21 cellular contexts compared by ENCODE assay signal in the genomic region with DNA sequence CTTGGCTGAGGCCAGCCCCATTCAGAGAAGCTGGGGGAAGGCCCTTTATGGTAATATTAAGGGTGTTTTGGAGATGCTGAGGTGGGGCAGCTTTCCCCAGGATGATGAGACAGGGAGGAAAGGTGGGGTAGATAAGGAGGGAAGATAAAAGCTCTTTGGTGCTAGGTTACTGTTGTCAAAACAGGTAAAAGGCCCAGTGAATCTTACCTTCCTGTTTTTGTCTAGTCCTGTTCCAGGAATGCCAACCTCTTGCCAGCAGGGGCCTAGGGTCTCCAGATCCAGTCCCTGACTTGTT. TPM values are rescaled to one million over a fixed set of nuclear protein-coding genes. Genes with fewer than 3 reads are reported as not detected.
DNase-seq lines count a peak whose midpoint lies in the region; FAIRE-seq lines count a peak whose summit lies in the region.
"Had no signal": no experiment of that assay in that cellular context is flagged by ENCODE, and none has a peak within 500 bp of the region (broad histone marks: within the 10 kb centered on the region; RNA-seq: fewer than 3 reads in every experiment).

No MANE protein-coding gene starts in this region.

- no peak for FAIRE-seq in urothelium cell line (lab: Jason Lieb, UNC)
- FAIRE-seq: D721Med had no signal

- intact Hi-C loops in activated T-helper 2 cell treated with anti-CD3 and anti-CD28 coated beads, Interferon-gamma antibody, Interleukin-2, Interleukin-4, amounts not matched to agents 10 μg/mL and 5 μg/mL and 100 μg/mL, durations not matched to agents 14 hours and 24 hours and 36 hours (cut with micrococcal nuclease): no loop called here

- H3K36me3 ChIP-seq in effector memory CD4-positive, alpha-beta T cell (ENCODE audit: control insufficient read depth, insufficient read depth, low read length): peaks cover 12% of the 10 kb centered on the region
- no peaks in the 10 kb centered on the region for H3K36me3 ChIP-seq in thymus (ENCODE audit: control insufficient read depth, insufficient read depth)

- no peaks in the 10 kb centered on the region for H3K27me3 Mint-ChIP-seq in activated T-helper 2 cell treated with anti-CD3 and anti-CD28 coated beads, Interferon-gamma antibody, Interleukin-2, Interleukin-4, amounts not matched to agents 10 μg/mL and 5 μg/mL and 100 μg/mL, durations not matched to agents 14 hours and 24 hours and 36 hours (ENCODE audit: low read depth)

- no peaks in the 10 kb centered on the region for H3K27me3 ChIP-seq in effector memory CD4-positive, alpha-beta T cell (replicated peaks; ENCODE audit: control insufficient read depth, insufficient read depth, low read length, poor library complexity, severe bottlenecking)
- no peaks in the 10 kb centered on the region for H3K27me3 ChIP-seq in thymus (ENCODE audit: control insufficient read depth, insufficient read depth)
- H3K27me3 ChIP-seq: right atrium auricular region had no signal

- peaks cover 44% of the 10 kb centered on the region for H3K4me1 ChIP-seq in effector memory CD4-positive, alpha-beta T cell (ENCODE audit: control insufficient read depth, insufficient read depth, low read length, poor library complexity, severe bottlenecking)
- peaks cover 19% of the 10 kb centered on the region for H3K4me1 ChIP-seq in thymus (ENCODE audit: control insufficient read depth, insufficient read depth, low read length)

- peak overlapping the region; percentile 77 for H3K27ac Mint-ChIP-seq in activated T-helper 2 cell treated with anti-CD3 and anti-CD28 coated beads, Interferon-gamma antibody, Interleukin-2, Interleukin-4, amounts not matched to agents 10 μg/mL and 5 μg/mL and 100 μg/mL, durations not matched to agents 14 hours and 24 hours and 36 hours
- H3K27ac Mint-ChIP-seq: endodermal cell had no signal

- DNase-seq in stimulated activated naive CD4-positive, alpha-beta T cell (lab: John Stamatoyannopoulos, UW): peak in 5 of 6 experiments; percentile 13 to 41 (median 19)
- no peak for DNase-seq in stimulated activated naive CD4-positive, alpha-beta T cell treated with Interleukin-2 at 50 U/mL for 16 hours (lab: John Stamatoyannopoulos, UW)
- peak; percentile 28 for DNase-seq in activated T-helper 2 cell treated with anti-CD3 and anti-CD28 coated beads, Interferon-gamma antibody, Interleukin-2, Interleukin-4, amounts not matched to agents 10 μg/mL and 5 μg/mL and 100 μg/mL, durations not matched to agents 14 hours and 24 hours and 36 hours (ENCODE audit: low spot score)
- DNase-seq in effector memory CD4-positive, alpha-beta T cell: peak in 2 of 3 donors; percentile 9 to 24
- DNase-seq in urothelium cell line (ENCODE audit: low spot score): no peak
- no peak for DNase-seq in D341Med (ENCODE audit: low spot score)
- no peak for DNase-seq in SKM-1 (lab: John Stamatoyannopoulos, UW; ENCODE audit: unreplicated experiment)
- DNase-seq: activated CD8-positive, alpha-beta memory T cell treated with anti-CD3 and anti-CD28 coated beads for 24 hours; caudate nucleus; endodermal cell; hippocampal formation; NCI-H1694; NCI-H446 treated with DMSO at 0.1 percent for 48 hours; nucleus accumbens; SHP77 treated with DMSO at 0.1 percent for 48 hours; substantia nigra had no signal

- peak overlapping the region; percentile 72 for H3K27ac ChIP-seq in effector memory CD4-positive, alpha-beta T cell (ENCODE audit: insufficient read depth, low read length, poor library complexity, severe bottlenecking)
- H3K27ac ChIP-seq in thymus (ENCODE audit: low read depth): peak overlapping the region; percentile 8

- no peak overlapping the region for H3K4me3 ChIP-seq in effector memory CD4-positive, alpha-beta T cell (ENCODE audit: insufficient read depth, low read depth, low read length, poor library complexity, severe bottlenecking)
- no peak overlapping the region for H3K4me3 ChIP-seq in thymus (ENCODE audit: low read length)
- H3K4me3 ChIP-seq: right atrium auricular region had no signal

- H3K36me3 Mint-ChIP-seq in activated T-helper 2 cell treated with anti-CD3 and anti-CD28 coated beads, Interferon-gamma antibody, Interleukin-2, Interleukin-4, amounts not matched to agents 10 μg/mL and 5 μg/mL and 100 μg/mL, durations not matched to agents 14 hours and 24 hours and 36 hours (ENCODE audit: low read depth): peaks cover 24% of the 10 kb centered on the region

- no peaks in the 10 kb centered on the region for H3K9me3 Mint-ChIP-seq in activated T-helper 2 cell treated with anti-CD3 and anti-CD28 coated beads, Interferon-gamma antibody, Interleukin-2, Interleukin-4, amounts not matched to agents 10 μg/mL and 5 μg/mL and 100 μg/mL, durations not matched to agents 14 hours and 24 hours and 36 hours
- H3K9me3 Mint-ChIP-seq: endodermal cell had no signal

- peak overlapping the region; percentile 31 for H3K4me3 Mint-ChIP-seq in activated T-helper 2 cell treated with anti-CD3 and anti-CD28 coated beads, Interferon-gamma antibody, Interleukin-2, Interleukin-4, amounts not matched to agents 10 μg/mL and 5 μg/mL and 100 μg/mL, durations not matched to agents 14 hours and 24 hours and 36 hours (ENCODE audit: low read depth)
- H3K4me3 Mint-ChIP-seq: endodermal cell had no signal

- no peaks in the 10 kb centered on the region for H3K9me3 ChIP-seq in effector memory CD4-positive, alpha-beta T cell (ENCODE audit: control insufficient read depth, low read length)
- no peaks in the 10 kb centered on the region for H3K9me3 ChIP-seq in thymus (ENCODE audit: control insufficient read depth)
- H3K9me3 ChIP-seq: right atrium auricular region had no signal

- peaks cover 34% of the 10 kb centered on the region for H3K4me1 Mint-ChIP-seq in activated T-helper 2 cell treated with anti-CD3 and anti-CD28 coated beads, Interferon-gamma antibody, Interleukin-2, Interleukin-4, amounts not matched to agents 10 μg/mL and 5 μg/mL and 100 μg/mL, durations not matched to agents 14 hours and 24 hours and 36 hours (ENCODE audit: low read depth)

RNA-seq across cellular contexts. Expression of gene CCL27, which starts 0.8 kb away (rescaled TPM):
- 0.25 and 0.55 TPM in 2 replicates for total RNA-seq in activated T-helper 2 cell treated with anti-CD3 and anti-CD28 coated beads, Interferon-gamma antibody, Interleukin-2, Interleukin-4, amounts not matched to agents 10 μg/mL and 5 μg/mL and 100 μg/mL, durations not matched to agents 14 hours and 24 hours and 36 hours
- polyA plus RNA-seq in thymus: 48.4 TPM
- total RNA-seq: endodermal cell, right atrium auricular region had no signal
- polyA plus RNA-seq: AG04450 had no signal

RNA-seq across cellular contexts. Expression of gene IL11RA, which starts 11.3 kb away (rescaled TPM):
- total RNA-seq in activated T-helper 2 cell treated with anti-CD3 and anti-CD28 coated beads, Interferon-gamma antibody, Interleukin-2, Interleukin-4, amounts not matched to agents 10 μg/mL and 5 μg/mL and 100 μg/mL, durations not matched to agents 14 hours and 24 hours and 36 hours: 27.4 and 33.8 TPM in 2 replicates
- polyA plus RNA-seq in thymus: 52.8 TPM

RNA-seq across cellular contexts. Expression of gene GALT, which starts 16.8 kb away (rescaled TPM):
- total RNA-seq in activated T-helper 2 cell treated with anti-CD3 and anti-CD28 coated beads, Interferon-gamma antibody, Interleukin-2, Interleukin-4, amounts not matched to agents 10 μg/mL and 5 μg/mL and 100 μg/mL, durations not matched to agents 14 hours and 24 hours and 36 hours: 74.3 and 78.4 TPM in 2 replicates
- 61.8 TPM for polyA plus RNA-seq in thymus

RNA-seq across cellular contexts. Expression of gene SIGMAR1, which starts 25.7 kb away (rescaled TPM):
- total RNA-seq in activated T-helper 2 cell treated with anti-CD3 and anti-CD28 coated beads, Interferon-gamma antibody, Interleukin-2, Interleukin-4, amounts not matched to agents 10 μg/mL and 5 μg/mL and 100 μg/mL, durations not matched to agents 14 hours and 24 hours and 36 hours: 105 and 109 TPM in 2 replicates
- 24.6 TPM for polyA plus RNA-seq in thymus

RNA-seq across cellular contexts. Expression of gene CCL19, which starts 27.8 kb away (rescaled TPM):
- not detected in 2 replicates for total RNA-seq in activated T-helper 2 cell treated with anti-CD3 and anti-CD28 coated beads, Interferon-gamma antibody, Interleukin-2, Interleukin-4, amounts not matched to agents 10 μg/mL and 5 μg/mL and 100 μg/mL, durations not matched to agents 14 hours and 24 hours and 36 hours
- 588 TPM for polyA plus RNA-seq in thymus
- total RNA-seq: endodermal cell, HT1080 had no signal
- polyA plus RNA-seq: AG04450 had no signal

Comparison
In these comparisons a context has a peak if more than half of its experiments do, and no peak if none do; other contexts are left out.
1. DNase-seq: peak in stimulated activated naive CD4-positive, alpha-beta T cell (5 of 6), activated T-helper 2 cell treated with anti-CD3 and anti-CD28 coated beads, Interferon-gamma antibody, Interleukin-2, Interleukin-4, amounts not matched to agents 10 μg/mL and 5 μg/mL and 100 μg/mL, durations not matched to agents 14 hours and 24 hours and 36 hours (single experiment) and effector memory CD4-positive, alpha-beta T cell (2 of 3); none in stimulated activated naive CD4-positive, alpha-beta T cell treated with Interleukin-2 at 50 U/mL for 16 hours (single experiment), urothelium cell line (single experiment), D341Med (single experiment) and SKM-1 (single experiment).